ENCODE assay signal across 7 cellular contexts in the genomic region with DNA sequence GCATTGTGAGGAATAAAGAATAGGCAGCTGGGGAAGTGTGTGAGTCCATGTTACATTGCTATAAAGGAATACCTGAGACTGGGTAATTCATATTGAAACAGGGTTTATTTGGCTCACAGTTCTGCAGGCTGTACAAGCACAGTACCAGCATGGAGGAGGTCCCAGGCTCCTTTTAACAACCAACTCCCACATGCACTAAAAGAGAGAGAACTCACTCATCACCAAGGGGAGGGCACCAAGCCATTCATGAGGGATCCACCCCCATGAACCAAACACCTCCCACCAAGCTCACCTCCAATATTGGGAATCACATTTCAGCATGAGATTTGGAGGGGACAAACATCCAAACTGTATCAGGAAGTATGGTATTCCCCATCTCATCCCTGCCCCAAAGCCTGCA.
"Had no signal": no experiment of that assay in that cellular context is flagged by ENCODE, and none has a peak within 500 bp of the region (broad histone marks: within the 10 kb centered on the region; RNA-seq: fewer than 3 reads in every experiment).

No MANE protein-coding gene starts in this region.

- FAIRE-seq: HTR-8/SVneo had no signal

- DNase-seq: IMR-90, KBM-7, KG1 had no signal

- H3K27ac ChIP-seq: HL-60 had no signal

- H3K27ac Mint-ChIP-seq: IgD-negative memory B cell had no signal

- H3K4me3 ChIP-seq: K562 had no signal

- H3K27me3 Mint-ChIP-seq: IgD-negative memory B cell had no signal

- H3K9me3 Mint-ChIP-seq: IgD-negative memory B cell had no signal

- H3K4me3 Mint-ChIP-seq: IgD-negative memory B cell had no signal
